8 cellular contexts compared by ENCODE assay signal in the genomic region with DNA sequence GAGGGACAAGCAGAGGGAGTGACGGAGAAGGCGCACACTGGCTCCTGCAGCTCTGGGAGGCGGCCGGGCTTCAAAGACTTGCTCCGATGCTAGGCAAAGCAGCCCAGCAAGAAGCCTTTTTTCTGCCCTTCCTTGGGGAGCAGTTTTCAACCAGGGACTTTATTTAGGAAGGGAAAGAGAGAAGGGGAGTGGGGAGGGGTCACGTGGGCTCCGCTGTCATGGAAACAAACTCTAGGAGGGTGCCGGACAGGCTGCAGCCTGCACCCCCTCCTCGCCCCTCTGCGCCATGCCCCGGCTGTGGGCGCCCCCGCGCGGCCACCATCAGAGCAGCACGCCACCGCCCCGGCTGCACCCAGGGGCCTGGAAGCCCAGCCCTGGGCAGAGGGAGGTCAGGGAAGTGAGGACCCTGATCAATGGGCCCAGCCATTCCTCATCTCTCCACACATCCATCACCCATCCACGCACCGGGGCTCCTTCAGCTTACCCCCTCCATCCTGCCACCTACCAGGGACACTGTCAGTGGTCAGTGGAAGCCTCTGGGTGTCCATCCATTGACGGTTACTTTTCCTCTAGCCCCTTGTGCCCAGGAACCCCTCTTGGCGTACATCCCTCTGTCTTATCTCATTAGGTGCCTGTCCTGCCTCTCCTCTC.
DNase-seq lines count a peak whose midpoint lies in the region; ATAC-seq and TF ChIP-seq lines count a peak whose summit lies in the region.

No MANE protein-coding gene starts in this region.

- peaks cover 23% of the 10 kb centered on the region for H3K27me3 Mint-ChIP-seq in glutamatergic neuron (ENCODE audit: unreplicated experiment)

- peak overlapping the region; percentile 99 for H3K27ac Mint-ChIP-seq in glutamatergic neuron (ENCODE audit: unreplicated experiment)

- H3K4me3 Mint-ChIP-seq in glutamatergic neuron (ENCODE audit: unreplicated experiment), result peak overlapping the region; percentile 86

- TF ChIP-seq EP300 in upper lobe of left lung (IDR thresholded peaks at IDR 0.05), result no peak

- H3K4me1 Mint-ChIP-seq in glutamatergic neuron (ENCODE audit: low read depth, unreplicated experiment), result peaks cover 70% of the 10 kb centered on the region

- H3K9me3 Mint-ChIP-seq in glutamatergic neuron (ENCODE audit: unreplicated experiment), result peaks cover 36% of the 10 kb centered on the region

- no peaks in the 10 kb centered on the region for H3K36me3 Mint-ChIP-seq in glutamatergic neuron (ENCODE audit: unreplicated experiment)

- peaks cover 7 to 9% (median 9%) of the 10 kb centered on the region in 4 donors for H3K4me1 ChIP-seq in upper lobe of left lung

- H3K9me3 ChIP-seq in upper lobe of left lung, result no peaks in the 10 kb centered on the region

- 14 to 28% methylated on average over 10 to 17 of the region's 22 CpGs for WGBS in upper lobe of left lung, 2 donors

- TF ChIP-seq POLR2A in upper lobe of left lung (IDR thresholded peaks at IDR 0.05), result no peak

- DNase-seq in NCI-H2029 treated with DMSO at 0.1 percent for 48 hours (lab: John Stamatoyannopoulos, UW), result peak; percentile 7
- DNase-seq in NCI-H2029 (lab: John Stamatoyannopoulos, UW), result no peak
- peak in 1 of 2 experiments; percentile 23 for DNase-seq in HL-60 (ENCODE audit: low read depth in 1 of 2, low spot score in 1 of 2)
- DNase-seq in RWPE1 (ENCODE audit: low spot score), result peak; percentile 64
- peak; percentile 55 for DNase-seq in activated gamma-delta T cell treated with anti-CD3 and anti-CD28 coated beads, Interleukin-2, amount 50 U/mL, for 16 hours (ENCODE audit: low read depth)
- peak; percentile 88 for DNase-seq in glutamatergic neuron
- peak; percentile 85 for DNase-seq in posterior vena cava (ENCODE audit: low spot score)
- DNase-seq in upper lobe of left lung, result peak; percentile 36 to 94

- H3K36me3 ChIP-seq in upper lobe of left lung, result no peaks in the 10 kb centered on the region

- intact Hi-C loops in posterior vena cava (cut with DNase I), result loop anchor here in 1 of 2 donors (10.0 kb wide), 1 partner anchor 182 kb away; no protein-coding TSS in a partner anchor

- ATAC-seq in upper lobe of left lung (ENCODE audit: low FRiP score in 2 of 2), result peak; percentile 50 to 81

- H3K4me3 ChIP-seq in HL-60 (replicated peaks; ENCODE audit: insufficient read depth, low read length) (no peak overlapping the region), upper lobe of left lung (peak overlapping the region in 3 of 4 donors; percentile 5 to 22 (median 17))

- CTCF ChIA-PET in RWPE1 (lab: Yijun Ruan, JAX), result interaction anchor here (0.6 to 1.5 kb wide), 13 partner anchors 14 to 184 kb away, joined by 3 to 10 read pairs (median 4); no protein-coding TSS in a partner anchor

- peak; percentile 73 for TF ChIP-seq CTCF in HL-60 (IDR thresholded peaks at IDR 0.05; ENCODE audit: insufficient read depth, low read length)
- peak; percentile 88 for TF ChIP-seq CTCF in RWPE1 (conservative IDR thresholded peaks at IDR 0.05; ENCODE audit: low read depth)
- TF ChIP-seq CTCF in glutamatergic neuron (IDR thresholded peaks at IDR 0.05; ENCODE audit: partially characterized antibody, unreplicated experiment), result peak; percentile 84
- TF ChIP-seq CTCF in upper lobe of left lung (IDR thresholded peaks at IDR 0.05), result peak; percentile 64 to 87 (median 80)

- H3K27ac ChIP-seq in HL-60 (replicated peaks) (no peak overlapping the region), RWPE1 (no peak overlapping the region), upper lobe of left lung (no peak overlapping the region)

- H3K27me3 ChIP-seq in HL-60 (ENCODE audit: insufficient read depth, poor library complexity, severe bottlenecking) (peaks cover 37% of the 10 kb centered on the region), upper lobe of left lung (peaks cover 0 to 16% (median 0%) of the 10 kb centered on the region in 4 donors)

- POLR2A ChIA-PET in RWPE1 (lab: Yijun Ruan, JAX; ENCODE audit: low non-redundant PET), result no interaction called here
